ENCODE assay signal across 20 cellular contexts in genomic region chr4:3517731-3518510, GRCh38. TPM values are rescaled to one million over a fixed set of nuclear protein-coding genes. Genes with fewer than 3 reads are reported as not detected.
"Had no signal": no experiment of that assay in that cellular context is flagged by ENCODE, and none has a peak within 500 bp of the region (broad histone marks: within the 10 kb centered on the region; RNA-seq: fewer than 3 reads in every experiment).

No MANE protein-coding gene starts in this region.

- H3K9ac ChIP-seq: neural progenitor cell, SK-N-SH had no signal

- H3K4me1 ChIP-seq: adrenal gland, esophagus squamous epithelium, neural progenitor cell, thyroid gland had no signal

- H3K27ac Mint-ChIP-seq: activated CD4-positive, alpha-beta memory T cell treated with anti-CD3 and anti-CD28 coated beads for 36 hours; activated CD8-positive, alpha-beta memory T cell treated with anti-CD3 and anti-CD28 coated beads, Interleukin-2, amount 10 ng/mL, durations not matched to agents 7 days and 5 days; activated naive CD4-positive, alpha-beta T cell treated with anti-CD3 and anti-CD28 coated beads for 36 hours; activated T-helper 2 cell treated with anti-CD3 and anti-CD28 coated beads, Interferon-gamma antibody, Interleukin-2, Interleukin-4, amounts not matched to agents 10 μg/mL and 5 μg/mL and 100 μg/mL, durations not matched to agents 14 hours and 24 hours and 36 hours; neural progenitor cell; T-helper 2 cell treated with Interferon-gamma antibody and Interleukin-4, amounts not matched to agents 5 μg/mL and 100 μg/mL, for 36 hours had no signal

- H3K4me3 ChIP-seq: adrenal gland, esophagus squamous epithelium, neural progenitor cell, ovary, thyroid gland had no signal

- H3K27me3 ChIP-seq: adrenal gland, esophagus squamous epithelium, neural progenitor cell, ovary, thyroid gland had no signal

- H3K36me3 ChIP-seq: neural progenitor cell, ovary had no signal

- H2AFZ ChIP-seq: neural progenitor cell had no signal

- FAIRE-seq: bronchial epithelial cell, TTC549 had no signal

- H3K9me3 ChIP-seq: adrenal gland, esophagus squamous epithelium, ovary, SK-N-SH, thyroid gland had no signal

- H3K4me2 ChIP-seq: neural progenitor cell, SK-N-SH had no signal

- DNase-seq: activated CD4-positive, alpha-beta memory T cell treated with anti-CD3 and anti-CD28 coated beads for 36 hours; activated CD4-positive, alpha-beta T cell treated with anti-CD3 and anti-CD28 coated beads for 4 hours; activated CD8-positive, alpha-beta memory T cell treated with anti-CD3 and anti-CD28 coated beads, Interleukin-2, amount 10 ng/mL, durations not matched to agents 7 days and 5 days; activated naive CD4-positive, alpha-beta T cell treated with anti-CD3 and anti-CD28 coated beads for 36 hours; activated T-cell treated with anti-CD3 and anti-CD28 coated beads, Interleukin-2, amount 50 U/mL, for 1 hour; dermis blood vessel endothelial cell; effector memory CD4-positive, alpha-beta T cell; esophagus squamous epithelium; SK-N-SH; stimulated activated CD4-positive, alpha-beta T cell treated with anti-CD3 and anti-CD28 coated beads, Interleukin-2, amount 100 ng/mL, for 24 hours; stimulated activated naive CD4-positive, alpha-beta T cell treated with Interleukin-2 at 50 U/mL for 16 hours; thyroid gland had no signal

- ATAC-seq: activated CD8-positive, alpha-beta memory T cell treated with anti-CD3 and anti-CD28 coated beads, Interleukin-2, amount 10 ng/mL, durations not matched to agents 7 days and 5 days had no signal

- H3K27ac ChIP-seq: adrenal gland, esophagus squamous epithelium, neural progenitor cell, ovary, thyroid gland had no signal

- H3K9me3 Mint-ChIP-seq: activated CD4-positive, alpha-beta memory T cell treated with anti-CD3 and anti-CD28 coated beads for 36 hours; activated naive CD4-positive, alpha-beta T cell treated with anti-CD3 and anti-CD28 coated beads for 36 hours; activated T-helper 2 cell treated with anti-CD3 and anti-CD28 coated beads, Interferon-gamma antibody, Interleukin-2, Interleukin-4, amounts not matched to agents 10 μg/mL and 5 μg/mL and 100 μg/mL, durations not matched to agents 14 hours and 24 hours and 36 hours; neural progenitor cell; T-helper 2 cell treated with Interferon-gamma antibody and Interleukin-4, amounts not matched to agents 5 μg/mL and 100 μg/mL, for 36 hours had no signal

RNA-seq across cellular contexts. Expression of gene DOK7, which starts 54.8 kb away (rescaled TPM):
- total RNA-seq: activated CD4-positive, alpha-beta memory T cell treated with anti-CD3 and anti-CD28 coated beads for 36 hours; activated CD8-positive, alpha-beta memory T cell treated with anti-CD3 and anti-CD28 coated beads, Interleukin-2, amount 10 ng/mL, durations not matched to agents 7 days and 5 days; activated naive CD4-positive, alpha-beta T cell treated with anti-CD3 and anti-CD28 coated beads for 36 hours; activated T-helper 2 cell treated with anti-CD3 and anti-CD28 coated beads, Interferon-gamma antibody, Interleukin-2, Interleukin-4, amounts not matched to agents 10 μg/mL and 5 μg/mL and 100 μg/mL, durations not matched to agents 14 hours and 24 hours and 36 hours; subcutaneous adipose tissue had no signal
- polyA plus RNA-seq: SK-N-SH had no signal
